ENCODE assay signal across 2 cellular contexts in genomic region chr20:36835025-36835424, GRCh38.
TF ChIP-seq lines count a peak whose summit lies in the region.

No MANE protein-coding gene starts in this region.

TF ChIP-seq in HepG2, 621 proteins besides CTCF, POLR2A, EP300 and RAD21:
- TF ChIP-seq ZNF768 (CRISPR knock-in tag; IDR thresholded peaks at IDR 0.05) (peak; percentile 97), PHF21A (CRISPR knock-in tag; IDR thresholded peaks at IDR 0.05) (no peak)
- TF ChIP-seq, protein P1, sequence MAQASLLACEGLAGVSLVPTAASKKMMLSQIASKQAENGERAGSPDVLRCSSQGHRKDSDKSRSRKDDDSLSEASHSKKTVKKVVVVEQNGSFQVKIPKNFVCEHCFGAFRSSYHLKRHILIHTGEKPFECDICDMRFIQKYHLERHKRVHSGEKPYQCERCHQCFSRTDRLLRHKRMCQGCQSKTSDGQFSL (CRISPR knock-in tag; IDR thresholded peaks at IDR 0.05), result 0 out of 2 replicates have a peak, but pooled peaks have one; percentile 44

TF ChIP-seq in GM12878, 131 proteins besides CTCF, POLR2A, EP300 and RAD21:
- TF ChIP-seq RAD51 (IDR thresholded peaks at IDR 0.05), result no peak
- no peak for TF ChIP-seq E2F4 (IDR thresholded peaks at IDR 0.05; ENCODE audit: low read depth, low read length)
- no peak for TF ChIP-seq NBN (IDR thresholded peaks at IDR 0.05)
- TF ChIP-seq TCF12 (IDR thresholded peaks at IDR 0.05; ENCODE audit: low read depth, low read length), result no peak
- no peak for TF ChIP-seq SREBF2 (IDR thresholded peaks at IDR 0.05; ENCODE audit: low read length)
- TF ChIP-seq CHD4 (IDR thresholded peaks at IDR 0.05), result no peak
- no peak for TF ChIP-seq ESRRA (IDR thresholded peaks at IDR 0.05; ENCODE audit: low read length)
- TF ChIP-seq MEF2B (IDR thresholded peaks at IDR 0.05; ENCODE audit: partially characterized antibody, poor library complexity, severe bottlenecking), result no peak
- no peak for TF ChIP-seq SP1 (IDR thresholded peaks at IDR 0.05; ENCODE audit: low read depth, low read length)
- TF ChIP-seq ZBTB4 (CRISPR knock-in tag; IDR thresholded peaks at IDR 0.05), result no peak
- TF ChIP-seq, protein P2, sequence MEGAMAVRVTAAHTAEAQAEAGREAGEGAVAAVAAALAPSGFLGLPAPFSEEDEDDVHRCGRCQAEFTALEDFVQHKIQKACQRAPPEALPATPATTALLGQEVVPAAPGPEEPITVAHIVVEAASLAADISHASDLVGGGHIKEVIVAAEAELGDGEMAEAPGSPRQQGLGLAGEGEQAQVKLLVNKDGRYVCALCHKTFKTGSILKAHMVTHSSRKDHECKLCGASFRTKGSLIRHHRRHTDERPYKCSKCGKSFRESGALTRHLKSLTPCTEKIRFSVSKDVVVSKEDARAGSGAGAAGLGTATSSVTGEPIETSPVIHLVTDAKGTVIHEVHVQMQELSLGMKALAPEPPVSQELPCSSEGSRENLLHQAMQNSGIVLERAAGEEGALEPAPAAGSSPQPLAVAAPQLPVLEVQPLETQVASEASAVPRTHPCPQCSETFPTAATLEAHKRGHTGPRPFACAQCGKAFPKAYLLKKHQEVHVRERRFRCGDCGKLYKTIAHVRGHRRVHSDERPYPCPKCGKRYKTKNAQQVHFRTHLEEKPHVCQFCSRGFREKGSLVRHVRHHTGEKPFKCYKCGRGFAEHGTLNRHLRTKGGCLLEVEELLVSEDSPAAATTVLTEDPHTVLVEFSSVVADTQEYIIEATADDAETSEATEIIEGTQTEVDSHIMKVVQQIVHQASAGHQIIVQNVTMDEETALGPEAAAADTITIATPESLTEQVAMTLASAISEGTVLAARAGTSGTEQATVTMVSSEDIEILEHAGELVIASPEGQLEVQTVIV (IDR thresholded peaks at IDR 0.05; ENCODE audit: borderline replicate concordance, partially characterized antibody), result no peak
- TF ChIP-seq BMI1 (IDR thresholded peaks at IDR 0.05; ENCODE audit: borderline replicate concordance), result no peak
